Comparison of ENCODE assay signal across 9 cellular contexts in genomic region chr19:43640424-43640757, GRCh38. TPM values are rescaled to one million over a fixed set of nuclear protein-coding genes. Genes with fewer than 3 reads are reported as not detected.
DNase-seq lines count a peak whose midpoint lies in the region; ATAC-seq and TF ChIP-seq lines count a peak whose summit lies in the region.
"Had no signal": no experiment of that assay in that cellular context is flagged by ENCODE, and none has a peak within 500 bp of the region (broad histone marks: within the 10 kb centered on the region; RNA-seq: fewer than 3 reads in every experiment).

No MANE protein-coding gene starts in this region.

- H3K36me3 ChIP-seq in muscle layer of colon (ENCODE audit: insufficient read depth, low read length) (no peaks in the 10 kb centered on the region), urinary bladder (ENCODE audit: insufficient read depth) (no peaks in the 10 kb centered on the region)

- no peaks in the 10 kb centered on the region for H3K9me3 ChIP-seq in muscle layer of colon (ENCODE audit: low read length)

- DNase-seq in activated naive CD4-positive, alpha-beta T cell treated with anti-CD3 and anti-CD28 coated beads, Interleukin-2, amount 50 U/mL, for 16 hours, result no peak
- DNase-seq in coronary artery (ENCODE audit: low spot score) (no peak), NCI-H526 treated with DMSO at 0.1 percent for 48 hours (lab: John Stamatoyannopoulos, UW) (no peak), posterior vena cava (ENCODE audit: low spot score) (no peak)
- DNase-seq: NK-92 treated with Interleukin-12 subunit alpha and Interleukin-12 subunit beta, amount 100 ng/mL, for 24 hours had no signal

- peak overlapping the region; percentile 75 for H3K4me3 Mint-ChIP-seq in activated naive CD4-positive, alpha-beta T cell treated with anti-CD3 and anti-CD28 coated beads, Interleukin-2, amount 50 U/mL, for 24 hours

- peaks cover 0 to 5% of the 10 kb centered on the region in 2 donors for H3K27me3 ChIP-seq in muscle layer of colon (ENCODE audit: control insufficient read depth in 1 of 2, insufficient read depth in 2 of 2, low read length in 2 of 2)

- intact Hi-C loops in posterior vena cava (cut with DNase I), result no loop called here

- H3K27ac ChIP-seq in coronary artery, result no peak overlapping the region
- H3K27ac ChIP-seq in muscle layer of colon (ENCODE audit: low read depth, low read length), result no peak overlapping the region
- H3K27ac ChIP-seq in urinary bladder (ENCODE audit: low read depth), result no peak overlapping the region

- H3K9ac ChIP-seq in muscle layer of colon (ENCODE audit: low read length), result peak overlapping the region; percentile 19

- H3K4me1 ChIP-seq in muscle layer of colon (ENCODE audit: insufficient read depth, low read length) (peaks cover 9% of the 10 kb centered on the region), urinary bladder (ENCODE audit: insufficient read depth) (no peaks in the 10 kb centered on the region)

- H3K4me3 ChIP-seq in coronary artery, result peak overlapping the region; percentile 78
- H3K4me3 ChIP-seq in muscle layer of colon (ENCODE audit: low read depth in 1 of 2, low read length in 2 of 2), result peak overlapping the region; percentile 58 to 64
- H3K4me3 ChIP-seq in urinary bladder (ENCODE audit: low read depth, low read length), result peak overlapping the region; percentile 50

- peak overlapping the region; percentile 35 for H3K27ac Mint-ChIP-seq in activated naive CD4-positive, alpha-beta T cell treated with anti-CD3 and anti-CD28 coated beads, Interleukin-2, amount 50 U/mL, for 24 hours

- no peak for TF ChIP-seq CTCF in coronary artery (IDR thresholded peaks at IDR 0.05)

- 8% methylated on average over 9 of the region's 9 CpGs for WGBS in urinary bladder

- no peak for ATAC-seq in HG03045 (IDR thresholded peaks at IDR 0.05; ENCODE audit: unreplicated experiment)

- peaks cover 4% of the 10 kb centered on the region for H3K27me3 Mint-ChIP-seq in activated naive CD4-positive, alpha-beta T cell treated with anti-CD3 and anti-CD28 coated beads, Interleukin-2, amount 50 U/mL, for 24 hours

- H3K36me3 Mint-ChIP-seq in activated naive CD4-positive, alpha-beta T cell treated with anti-CD3 and anti-CD28 coated beads, Interleukin-2, amount 50 U/mL, for 24 hours, result peaks cover 2% of the 10 kb centered on the region

- no peaks in the 10 kb centered on the region for H3K9me3 Mint-ChIP-seq in activated naive CD4-positive, alpha-beta T cell treated with anti-CD3 and anti-CD28 coated beads, Interleukin-2, amount 50 U/mL, for 24 hours

- peaks cover 12% of the 10 kb centered on the region for H3K4me1 Mint-ChIP-seq in activated naive CD4-positive, alpha-beta T cell treated with anti-CD3 and anti-CD28 coated beads, Interleukin-2, amount 50 U/mL, for 24 hours

RNA-seq across cellular contexts. Expression of gene CADM4, which starts 0.7 kb away (rescaled TPM):
- total RNA-seq in urinary bladder (8.7 TPM), posterior vena cava (1 to 10 TPM; 3.3 to 4.0 TPM)
- polyA plus RNA-seq in urinary bladder, result 13.3 TPM

RNA-seq across cellular contexts. Expression of gene ZNF428, which starts 21.0 kb away (rescaled TPM):
- total RNA-seq in urinary bladder, result 27.4 TPM
- polyA plus RNA-seq in urinary bladder, result 51.5 TPM
- total RNA-seq in posterior vena cava, result 10 to 100 TPM; 22.9 to 29.2 TPM

RNA-seq across cellular contexts. Expression of gene SRRM5, which starts 28.5 kb away (rescaled TPM):
- total RNA-seq in urinary bladder (not detected), posterior vena cava (under 1 TPM; 0.23 to 0.38 TPM)
- 0.23 TPM for polyA plus RNA-seq in urinary bladder

RNA-seq across cellular contexts. Expression of gene PLAUR, which starts 29.6 kb away (rescaled TPM):
- total RNA-seq in urinary bladder (10.6 TPM), posterior vena cava (10 to 100 TPM; 35.2 to 45.4 TPM)
- 24.9 TPM for polyA plus RNA-seq in urinary bladder

RNA-seq across cellular contexts. Expression of gene ZNF576, which starts 44.0 kb away (rescaled TPM):
- 5.1 TPM for total RNA-seq in urinary bladder
- 19.2 TPM for polyA plus RNA-seq in urinary bladder
- total RNA-seq in posterior vena cava, result 10 to 100 TPM in 1 of 2 donors, 1 to 10 TPM in 1; 8.9 to 13.2 TPM
